Comparison of ENCODE assay signal across 15 cellular contexts in genomic region chr19:35766571-35767104, GRCh38. TPM values are rescaled to one million over a fixed set of nuclear protein-coding genes. Genes with fewer than 3 reads are reported as not detected.
"Had no signal": no experiment of that assay in that cellular context is flagged by ENCODE, and none has a peak within 500 bp of the region (broad histone marks: within the 10 kb centered on the region; RNA-seq: fewer than 3 reads in every experiment).

No MANE protein-coding gene starts in this region.

- H3K4me3 Mint-ChIP-seq: activated CD8-positive, alpha-beta T cell treated with anti-CD3 and anti-CD28 coated beads, Interleukin-2, amount 10 ng/mL, durations not matched to agents 7 days and 5 days; brain; dendritic cell treated with granulocyte-macrophage colony-stimulating factor and Interleukin-4, amounts not matched to agents 40 ng/mL and 50 ng/mL, for 4 days had no signal

- H3K4me3 ChIP-seq: esophagus squamous epithelium, SK-N-MC, transverse colon had no signal

- ATAC-seq: activated CD8-positive, alpha-beta T cell treated with anti-CD3 and anti-CD28 coated beads, Interleukin-2, amount 10 ng/mL, durations not matched to agents 7 days and 5 days had no signal

- DNase-seq: activated CD4-positive, alpha-beta T cell treated with anti-CD3 and anti-CD28 coated beads for 4 hours; activated CD8-positive, alpha-beta memory T cell treated with anti-CD3 and anti-CD28 coated beads, Interleukin-2, amount 50 U/mL, for 48 hours; activated CD8-positive, alpha-beta T cell treated with anti-CD3 and anti-CD28 coated beads, Interleukin-2, amount 10 ng/mL, durations not matched to agents 7 days and 5 days; activated naive CD4-positive, alpha-beta T cell treated with Interleukin-2 at 50 U/mL for 16 hours; amniotic stem cell; esophagus squamous epithelium; foreskin fibroblast; head of caudate nucleus; stimulated activated CD4-positive, alpha-beta T cell treated with anti-CD3 and anti-CD28 coated beads, Interleukin-4, amount 100 ng/mL, for 24 hours; transverse colon had no signal

- H3K27ac Mint-ChIP-seq: activated CD8-positive, alpha-beta T cell treated with anti-CD3 and anti-CD28 coated beads, Interleukin-2, amount 10 ng/mL, durations not matched to agents 7 days and 5 days; dendritic cell treated with granulocyte-macrophage colony-stimulating factor and Interleukin-4, amounts not matched to agents 40 ng/mL and 50 ng/mL, for 4 days had no signal

- H3K27me3 ChIP-seq: esophagus squamous epithelium, transverse colon had no signal

- H3K9me3 Mint-ChIP-seq: brain; dendritic cell treated with granulocyte-macrophage colony-stimulating factor and Interleukin-4, amounts not matched to agents 40 ng/mL and 50 ng/mL, for 4 days; nephron had no signal

- H3K27me3 Mint-ChIP-seq: brain; dendritic cell treated with granulocyte-macrophage colony-stimulating factor and Interleukin-4, amounts not matched to agents 40 ng/mL and 50 ng/mL, for 4 days had no signal

RNA-seq across cellular contexts. Expression of gene HSPB6, which starts 9.8 kb away (rescaled TPM):
- total RNA-seq: T-helper 1 cell treated with Interleukin-12 subunit alpha and Interleukin-12 subunit beta and Interleukin-4 antibody, amounts not matched to agents 30 ng/mL and 1 ng/mL, for 36 hours had no signal
